In genomic region chr6:107585815-107586435, GRCh38 we compare ENCODE assay signal across 1 cellular context.
TF ChIP-seq lines count a peak whose summit lies in the region.

No MANE protein-coding gene starts in this region.

TF ChIP-seq in H1, 55 proteins besides CTCF, POLR2A, EP300 and RAD21 (continued from another document):
- TF ChIP-seq CTBP2 (IDR thresholded peaks at IDR 0.05; ENCODE audit: borderline replicate concordance, insufficient read depth, insufficient read length, low read length), result no peak
- TF ChIP-seq KDM5A (IDR thresholded peaks at IDR 0.05; ENCODE audit: low read length), result no peak
- no peak for TF ChIP-seq NRF1 (IDR thresholded peaks at IDR 0.05; ENCODE audit: low read depth, low read length)
- TF ChIP-seq RBBP5 (IDR thresholded peaks at IDR 0.05; ENCODE audit: borderline replicate concordance, low read depth, low read length), result no peak
- TF ChIP-seq SIX5 (IDR thresholded peaks at IDR 0.05; ENCODE audit: low read depth, low read length), result no peak
- no peak for TF ChIP-seq SUZ12 (IDR thresholded peaks at IDR 0.05; ENCODE audit: low read length)
- no peak for TF ChIP-seq POU5F1 (IDR thresholded peaks at IDR 0.05; ENCODE audit: low read depth, low read length)
- TF ChIP-seq SP4 (IDR thresholded peaks at IDR 0.05; ENCODE audit: low read length), result no peak
- no peak for TF ChIP-seq BCL11A (IDR thresholded peaks at IDR 0.05; ENCODE audit: low read depth in 2 of 2, low read length in 2 of 2)
- no peak for TF ChIP-seq TBP (IDR thresholded peaks at IDR 0.05; ENCODE audit: low read depth, low read length)
- TF ChIP-seq CBX5 (IDR thresholded peaks at IDR 0.05; ENCODE audit: low read depth, low read length), result no peak
